18 cellular contexts compared by ENCODE assay signal in genomic region chr3:178663572-178663971, GRCh38.
DNase-seq lines count a peak whose midpoint lies in the region; ATAC-seq, FAIRE-seq and TF ChIP-seq lines count a peak whose summit lies in the region.
"Had no signal": no experiment of that assay in that cellular context is flagged by ENCODE, and none has a peak within 500 bp of the region (broad histone marks: within the 10 kb centered on the region; RNA-seq: fewer than 3 reads in every experiment).

No MANE protein-coding gene starts in this region.

- ATAC-seq in GM18867 (IDR thresholded peaks at IDR 0.05; ENCODE audit: unreplicated experiment), result peak; percentile 84
- peak; percentile 66 for ATAC-seq in GM21526 (IDR thresholded peaks at IDR 0.05; ENCODE audit: low FRiP score, unreplicated experiment)
- peak; percentile 60 for ATAC-seq in HG02981 (IDR thresholded peaks at IDR 0.05; ENCODE audit: unreplicated experiment)
- ATAC-seq in HG03139 (IDR thresholded peaks at IDR 0.05; ENCODE audit: unreplicated experiment), result no peak
- ATAC-seq: gastrocnemius medialis had no signal

- H3K4me3 ChIP-seq in bronchial epithelial cell (ENCODE audit: low read depth, low read length), result no peak overlapping the region
- H3K4me3 ChIP-seq: gastrocnemius medialis, lung, Peyer's patch had no signal

- FAIRE-seq in bronchial epithelial cell (lab: Jason Lieb, UNC), result peak; percentile 47

- no peak for DNase-seq in bronchial epithelial cell (ENCODE audit: low read depth)
- DNase-seq in NK-92 (lab: John Stamatoyannopoulos, UW; ENCODE audit: unreplicated experiment), result no peak
- no peak for DNase-seq in activated CD8-positive, alpha-beta memory T cell treated with anti-CD3 and anti-CD28 coated beads, Interleukin-2, amount 50 U/mL, for 48 hours
- DNase-seq in LoVo (ENCODE audit: low spot score), result no peak
- DNase-seq: activated B cell treated with CpG ODN at 0.5 μM for 24 hours; activated naive CD8-positive, alpha-beta T cell treated with anti-CD3 and anti-CD28 coated beads, Interleukin-2, amount 10 ng/mL, durations not matched to agents 7 days and 5 days; activated T-cell treated with anti-CD3 and anti-CD28 coated beads for 4 hours; gastrocnemius medialis; NCI-H1436; NCI-H446 treated with DMSO at 0.1 percent for 48 hours; Peyer's patch; stimulated activated naive CD4-positive, alpha-beta T cell treated with Interleukin-2 at 50 U/mL for 16 hours; SW 1271 had no signal

- H3K27me3 ChIP-seq in bronchial epithelial cell (ENCODE audit: control insufficient read depth, insufficient read depth, low read length), result no peaks in the 10 kb centered on the region
- H3K27me3 ChIP-seq: gastrocnemius medialis, Peyer's patch had no signal

- no peaks in the 10 kb centered on the region for H3K36me3 ChIP-seq in bronchial epithelial cell (ENCODE audit: control insufficient read depth, insufficient read depth, low read length)
- H3K36me3 ChIP-seq: gastrocnemius medialis, Peyer's patch had no signal

- no peak for TF ChIP-seq CTCF in bronchial epithelial cell (IDR thresholded peaks at IDR 0.05; ENCODE audit: insufficient read depth, low read length, severe bottlenecking)
